Comparison of ENCODE assay signal across 12 cellular contexts in genomic region chr17:71922439-71922838, GRCh38.
DNase-seq lines count a peak whose midpoint lies in the region; ATAC-seq and TF ChIP-seq lines count a peak whose summit lies in the region.
"Had no signal": no experiment of that assay in that cellular context is flagged by ENCODE, and none has a peak within 500 bp of the region (broad histone marks: within the 10 kb centered on the region; RNA-seq: fewer than 3 reads in every experiment).

No MANE protein-coding gene starts in this region.

- no peak for ATAC-seq in HG02678 (IDR thresholded peaks at IDR 0.05; ENCODE audit: unreplicated experiment)
- ATAC-seq: gastroesophageal sphincter, HepG2 had no signal

- no peaks in the 10 kb centered on the region for H3K9me3 ChIP-seq in effector memory CD4-positive, alpha-beta T cell (ENCODE audit: control insufficient read depth, low read length)
- H3K9me3 ChIP-seq: gastroesophageal sphincter had no signal

- no peaks in the 10 kb centered on the region for H3K4me1 ChIP-seq in effector memory CD4-positive, alpha-beta T cell (ENCODE audit: control insufficient read depth, insufficient read depth, low read length, poor library complexity, severe bottlenecking)
- H3K4me1 ChIP-seq: gastroesophageal sphincter had no signal

- no peaks in the 10 kb centered on the region for H3K27me3 ChIP-seq in effector memory CD4-positive, alpha-beta T cell (replicated peaks; ENCODE audit: control insufficient read depth, insufficient read depth, low read length, poor library complexity, severe bottlenecking)

- no peak for TF ChIP-seq CTCF in astrocyte of the cerebellum (IDR thresholded peaks at IDR 0.05; ENCODE audit: low read depth, low read length, missing control alignments)

- H3K4me3 ChIP-seq in astrocyte of the cerebellum (ENCODE audit: low read depth, low read length) = no peak overlapping the region
- H3K4me3 ChIP-seq in effector memory CD4-positive, alpha-beta T cell (ENCODE audit: insufficient read depth, low read depth, low read length, poor library complexity, severe bottlenecking) = no peak overlapping the region
- H3K4me3 ChIP-seq: gastroesophageal sphincter had no signal

- H3K27ac ChIP-seq in effector memory CD4-positive, alpha-beta T cell (ENCODE audit: insufficient read depth, low read length, poor library complexity, severe bottlenecking) = no peak overlapping the region
- H3K27ac ChIP-seq: gastroesophageal sphincter had no signal

- H3K36me3 ChIP-seq in effector memory CD4-positive, alpha-beta T cell (ENCODE audit: control insufficient read depth, insufficient read depth, low read length) = no peaks in the 10 kb centered on the region
- H3K36me3 ChIP-seq: gastroesophageal sphincter had no signal

- DNase-seq in DMS53 treated with DMSO at 0.1 percent for 48 hours (lab: John Stamatoyannopoulos, UW; ENCODE audit: unreplicated experiment) (peak; percentile 9), HS-27A (ENCODE audit: low read depth) (peak; percentile 45), astrocyte of the cerebellum (ENCODE audit: low read depth) (peak; percentile 59), kidney tubule cell (ENCODE audit: low spot score) (peak; percentile 91), cortex of kidney (lab: John Stamatoyannopoulos, UW) (no peak), RPMI8226 (no peak)
- no peak for DNase-seq in effector memory CD4-positive, alpha-beta T cell
- DNase-seq: GF-D8; stimulated activated naive CD8-positive, alpha-beta T cell treated with anti-CD3 and anti-CD28 coated beads, Interleukin-15, amount 100 ng/mL, for 72 hours had no signal

- in situ Hi-C loops in astrocyte of the cerebellum (cut with HindIII; ENCODE audit: low sequenced_read_pairs) = no loop called here

Comparison
In these comparisons a context has a peak if more than half of its experiments do, and no peak if none do; other contexts are left out.
1. DNase-seq: peak in DMS53 treated with DMSO at 0.1 percent for 48 hours (single experiment), HS-27A (single experiment), astrocyte of the cerebellum (single experiment) and kidney tubule cell (single experiment); none in cortex of kidney (single experiment), RPMI8226 (single experiment) and effector memory CD4-positive, alpha-beta T cell (0 of 3).